Comparison of ENCODE assay signal across 9 cellular contexts in the genomic region with DNA sequence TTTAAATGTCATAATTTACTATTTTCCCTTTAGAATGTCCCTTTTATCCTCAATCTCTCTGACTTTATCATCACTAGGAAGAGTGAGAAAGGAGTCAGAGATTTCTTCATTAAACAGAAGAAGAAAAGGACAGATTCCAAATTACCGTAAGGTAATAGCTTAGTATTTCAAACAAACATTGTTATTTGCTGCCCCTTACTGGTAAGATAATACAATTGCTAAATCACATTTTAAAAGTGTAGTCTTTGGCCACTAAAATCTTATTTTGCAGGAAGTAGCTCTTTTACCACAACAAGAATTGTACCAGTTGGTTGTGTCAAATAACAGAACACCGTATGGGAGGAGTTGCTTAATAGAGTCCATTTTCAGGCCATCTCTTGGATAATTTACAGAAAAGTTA. TPM values are rescaled to one million over a fixed set of nuclear protein-coding genes. Genes with fewer than 3 reads are reported as not detected.
DNase-seq lines count a peak whose midpoint lies in the region; ATAC-seq and TF ChIP-seq lines count a peak whose summit lies in the region.
"Had no signal": no experiment of that assay in that cellular context is flagged by ENCODE, and none has a peak within 500 bp of the region (broad histone marks: within the 10 kb centered on the region; RNA-seq: fewer than 3 reads in every experiment).

No MANE protein-coding gene starts in this region.

- no peak overlapping the region for H3K27ac ChIP-seq in Panc1 (ENCODE audit: low read length)
- H3K27ac ChIP-seq: SJSA1 had no signal

- 19 to 21% methylated on average over 2 of the region's 2 CpGs for WGBS in lower leg skin, 2 donors

- BruUV-seq in Panc1 (replicated peaks; lab: Mats Ljungman, UMichigan) = no TSS peak

- no peak for ATAC-seq in Panc1
- ATAC-seq in stimulated activated naive CD8-positive, alpha-beta T cell treated with anti-CD3 and anti-CD28 coated beads, Interleukin-15, Interleukin-2, amounts not matched to agents 100 U/mL and 50 U/mL, for 24 hours = peak; percentile 28
- no peak for ATAC-seq in GM18498 (IDR thresholded peaks at IDR 0.05; ENCODE audit: unreplicated experiment)

- intact Hi-C loops in Panc1 (cut with micrococcal nuclease; ENCODE audit: unreplicated experiment) = loop anchor here (5.0 kb wide), 2 partner anchors 107 to 918 kb away; no protein-coding TSS in a partner anchor
- intact Hi-C loops in lower leg skin (cut with DNase I; ENCODE audit: low total_unique reads) = loop anchor here (10.0 kb wide), 1 partner anchor 660 kb away; no protein-coding TSS in a partner anchor

- no peaks in the 10 kb centered on the region for H3K36me3 ChIP-seq in Panc1 (ENCODE audit: control insufficient read depth, insufficient read depth, low read length)
- H3K36me3 ChIP-seq: SJSA1 had no signal

- peaks cover 22% of the 10 kb centered on the region; the same call in 1 of the 2 replicates for H3K27me3 Mint-ChIP-seq in HFFc6 (ENCODE audit: insufficient read depth)

- H3K4me3 Mint-ChIP-seq in HFFc6 = no peak overlapping the region

- POLR2A ChIA-PET in Panc1 (lab: Charles Lee) = no interaction called here

- no peak for TF ChIP-seq POLR2A in lower leg skin (IDR thresholded peaks at IDR 0.05)

- H3K27ac Mint-ChIP-seq in HFFc6 = no peak overlapping the region

- H3K9me3 ChIP-seq in Panc1 (ENCODE audit: control insufficient read depth, insufficient read depth, low read depth, low read length) = no peaks in the 10 kb centered on the region
- H3K9me3 ChIP-seq: SJSA1 had no signal

- no peaks in the 10 kb centered on the region for H3K27me3 ChIP-seq in Panc1 (ENCODE audit: control insufficient read depth, insufficient read depth, low read length)
- H3K27me3 ChIP-seq: SJSA1 had no signal

- TF ChIP-seq CTCF in HFFc6 (IDR thresholded peaks at IDR 0.05) (peak; percentile 76), Panc1 (IDR thresholded peaks at IDR 0.05) (peak; percentile 33; the same call in 1 of the 2 replicates), lower leg skin (IDR thresholded peaks at IDR 0.05) (no peak)

- H3K36me3 Mint-ChIP-seq in HFFc6 (ENCODE audit: low read depth) = no peaks in the 10 kb centered on the region

- H3K9me3 Mint-ChIP-seq in HFFc6 = no peaks in the 10 kb centered on the region

- H3K4me1 ChIP-seq in Panc1 (ENCODE audit: control insufficient read depth, insufficient read depth, low read length) = no peaks in the 10 kb centered on the region; the same call in 1 of the 2 replicates
- H3K4me1 ChIP-seq: SJSA1 had no signal

- H3K4me3 ChIP-seq in Panc1 (ENCODE audit: low read depth in 2 of 2, low read length in 2 of 2) = no peak overlapping the region
- no peak overlapping the region for H3K4me3 ChIP-seq in lower leg skin (ENCODE audit: low read depth, poor library complexity, severe bottlenecking)
- H3K4me3 ChIP-seq: SJSA1 had no signal

- H3K4me1 Mint-ChIP-seq in HFFc6 (ENCODE audit: low read depth) = peaks cover 14% of the 10 kb centered on the region

- in situ Hi-C loops in Panc1 (cut with HindIII; ENCODE audit: low pct_unique_long_range_greater_than_20kb, low sequenced_read_pairs) = no loop called here

- peak; percentile 50 for DNase-seq in GM03348 (ENCODE audit: low spot score)
- DNase-seq in HFFc6 = peak; percentile 32
- DNase-seq in Panc1 (ENCODE audit: low read depth, low spot score) = no peak
- peak; percentile 65 for DNase-seq in fibroblast of peridontal ligament (ENCODE audit: extremely low read depth)
- no peak for DNase-seq in stimulated activated naive CD8-positive, alpha-beta T cell treated with anti-CD3 and anti-CD28 coated beads, Interleukin-15, Interleukin-2, amounts not matched to agents 100 U/mL and 50 U/mL, for 24 hours
- DNase-seq in lower leg skin (ENCODE audit: low spot score in 2 of 2) = no peak
- DNase-seq in stimulated activated naive CD4-positive, alpha-beta T cell treated with Interleukin-2 at 50 U/mL for 16 hours (lab: John Stamatoyannopoulos, UW) = no peak

- CTCF ChIA-PET in Panc1 (lab: Charles Lee) = interaction anchor here (0.5 to 0.6 kb wide), 2 partner anchors 182 to 550 kb away, joined by 3 read pairs; no protein-coding TSS in a partner anchor

RNA-seq across cellular contexts. Expression of gene CGGBP1, which starts 53.7 kb away (rescaled TPM):
- 10 to 100 TPM; 54.7 to 75.0 (median 60.9) TPM for total RNA-seq in HFFc6 (2021; fragmentation: NEBNext Ultra II Directional; extraction: Animal tissue kit (Norgen Biotek cat#: 25700))
- total RNA-seq in Panc1 (2021; ENCODE audit: unreplicated experiment) (47.2 TPM), lower leg skin (10 to 100 TPM; 28.6 to 39.9 (median 34.9) TPM)
- 26.4 TPM for polyA plus RNA-seq in Panc1 (2012; ENCODE audit: insufficient read length)

RNA-seq across cellular contexts. Expression of gene ZNF654, which starts 54.0 kb away (rescaled TPM):
- 10 to 100 TPM; 11.5 to 15.5 (median 14.4) TPM for total RNA-seq in HFFc6 (2021; fragmentation: NEBNext Ultra II Directional; extraction: Animal tissue kit (Norgen Biotek cat#: 25700))
- total RNA-seq in Panc1 (2021; ENCODE audit: unreplicated experiment) = 10.0 TPM
- 2.7 TPM for polyA plus RNA-seq in Panc1 (2012; ENCODE audit: insufficient read length)
- 10 to 100 TPM; 12.1 to 19.4 (median 16.3) TPM for total RNA-seq in lower leg skin

Comparison
In these comparisons a context has a peak if more than half of its experiments do, and no peak if none do; other contexts are left out.
1. DNase-seq: peak in GM03348 (single experiment), HFFc6 (single experiment) and fibroblast of peridontal ligament (single experiment); none in Panc1 (single experiment), stimulated activated naive CD8-positive, alpha-beta T cell treated with anti-CD3 and anti-CD28 coated beads, Interleukin-15, Interleukin-2, amounts not matched to agents 100 U/mL and 50 U/mL, for 24 hours (single experiment), lower leg skin (0 of 2) and stimulated activated naive CD4-positive, alpha-beta T cell treated with Interleukin-2 at 50 U/mL for 16 hours (single experiment).
2. CTCF ChIP-seq: peak in HFFc6 (single experiment) and Panc1 (single experiment); none in lower leg skin (0 of 3).